Comparison of ENCODE assay signal across 2 cellular contexts in genomic region chr17:20216154-20216815, GRCh38.
TF ChIP-seq lines count a peak whose summit lies in the region.

No MANE protein-coding gene starts in this region.

TF ChIP-seq in A549, 52 proteins besides CTCF, POLR2A, EP300 and RAD21:
- TF ChIP-seq CBX2 (IDR thresholded peaks at IDR 0.05; ENCODE audit: borderline replicate concordance, low read depth): no peak
- TF ChIP-seq JUN (IDR thresholded peaks at IDR 0.05): peak; percentile 27 to 68; a peak in 2 of 5 replicates
- TF ChIP-seq CHD2 (IDR thresholded peaks at IDR 0.05; ENCODE audit: low read length, partially characterized antibody): no peak
- TF ChIP-seq RCOR1 (IDR thresholded peaks at IDR 0.05; ENCODE audit: low read depth, low read length): no peak
- 0 out of 2 replicates have a peak, but pooled peaks have one; percentile 15 for TF ChIP-seq GATA3 (IDR thresholded peaks at IDR 0.05; ENCODE audit: borderline replicate concordance)
- peak; percentile 43; the same call in 1 of the 2 replicates for TF ChIP-seq FOSL2 (IDR thresholded peaks at IDR 0.05)
- 0 out of 2 replicates have a peak, but pooled peaks have one; percentile 10 for TF ChIP-seq FOSL2 (CRISPR knock-in tag; IDR thresholded peaks at IDR 0.05)
- TF ChIP-seq RARB (CRISPR knock-in tag; IDR thresholded peaks at IDR 0.05): no peak
- TF ChIP-seq JUNB (IDR thresholded peaks at IDR 0.05): peak; percentile 53
- TF ChIP-seq SMC3 (IDR thresholded peaks at IDR 0.05): peak; percentile 19; the same call in 1 of the 3 replicates
- no peak for TF ChIP-seq POLR2AphosphoS2 (conservative IDR thresholded peaks at IDR 0.05; ENCODE audit: low read length)
- TF ChIP-seq RFX5 (IDR thresholded peaks at IDR 0.05): no peak

TF ChIP-seq in H1, 55 proteins besides CTCF, POLR2A, EP300 and RAD21:
- TF ChIP-seq MAX (IDR thresholded peaks at IDR 0.05) (no peak), TEAD4 (IDR thresholded peaks at IDR 0.05; ENCODE audit: low read depth, low read length) (no peak), TAF7 (optimal IDR thresholded peaks at IDR 0.05; ENCODE audit: borderline replicate concordance, low read depth, low read length) (no peak), SP1 (IDR thresholded peaks at IDR 0.05; ENCODE audit: low read depth, low read length) (no peak), ATF2 (IDR thresholded peaks at IDR 0.05; ENCODE audit: low read length) (no peak), FOSL1 (IDR thresholded peaks at IDR 0.05; ENCODE audit: insufficient read depth, low read depth, low read length) (no peak)
TF ChIP-seq in H1: peak in this region for 0.
